In the genomic region with DNA sequence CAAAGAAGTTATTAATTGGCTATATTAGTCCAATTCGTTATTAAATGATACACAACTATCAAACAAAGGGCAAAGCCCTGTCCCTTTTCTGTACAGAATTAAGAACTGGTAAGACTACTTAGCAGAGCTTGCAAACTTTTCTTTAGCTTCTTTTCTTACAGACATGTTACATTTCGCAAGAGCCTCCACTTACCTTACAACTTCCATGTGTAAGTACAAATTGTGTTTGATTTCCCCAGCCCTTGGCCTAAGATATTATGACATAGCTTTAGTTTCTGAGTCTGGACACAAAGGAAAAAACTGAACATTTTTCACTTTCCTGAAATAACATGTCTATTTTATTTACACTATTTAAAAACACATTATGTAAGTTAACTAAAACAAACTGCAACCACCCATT, we compare ENCODE assay signal across 8 cellular contexts. TPM values are rescaled to one million over a fixed set of nuclear protein-coding genes. Genes with fewer than 3 reads are reported as not detected.
DNase-seq lines count a peak whose midpoint lies in the region; ATAC-seq and TF ChIP-seq lines count a peak whose summit lies in the region.

No MANE protein-coding gene starts in this region.

- peak overlapping the region; percentile 92 to 98 (median 96) for H3K4me3 Mint-ChIP-seq in brain
- peak overlapping the region; percentile 95 for H3K4me3 Mint-ChIP-seq in mesothelial cell of epicardium

- H3K4me3 ChIP-seq in heart left ventricle (peak overlapping the region in 10 of 12 donors; percentile 66 to 94 (median 74)), uterus (peak overlapping the region; percentile 62 to 70)

- peaks cover 0 to 60% (median 29%) of the 10 kb centered on the region in 12 donors for H3K4me1 ChIP-seq in heart left ventricle
- peaks cover 0 to 3% of the 10 kb centered on the region in 2 donors for H3K4me1 ChIP-seq in uterus

- H3K27me3 ChIP-seq in heart left ventricle (no peaks in the 10 kb centered on the region), uterus (no peaks in the 10 kb centered on the region)

- CTCF ChIA-PET in RWPE1 (lab: Yijun Ruan, JAX): interaction anchor here (0.7 to 1.4 kb wide), 3 partner anchors 9 to 627 kb away, joined by 3 to 4 read pairs (median 3); partner anchors contain the start of gene ATP5MC2

- peaks cover 0 to 9% (median 0%) of the 10 kb centered on the region in 9 donors for H3K36me3 ChIP-seq in heart left ventricle
- H3K36me3 ChIP-seq in uterus: no peaks in the 10 kb centered on the region

- WGBS in heart left ventricle, 4 donors: 32 to 64% (median 42%) methylated on average over 2 of the region's 2 CpGs

- intact Hi-C loops in heart left ventricle (cut with DNase I) (loop anchor here in 7 of 10 donors (2.0 to 10.0 kb wide), 5 partner anchors 34 to 80 kb away; partner anchors contain the start of gene ATP5MC2 (in 2 of the 7)), Right ventricle myocardium inferior (cut with DNase I) (loop anchor here (2.0 kb wide), 1 partner anchor 34 kb away; no protein-coding TSS in a partner anchor), uterus (cut with DNase I; ENCODE audit: low total_unique reads) (no loop called here)

- peak overlapping the region; percentile 94 to 98 (median 97) for H3K27ac Mint-ChIP-seq in brain
- H3K27ac Mint-ChIP-seq in mesothelial cell of epicardium: peak overlapping the region; percentile 91

- peaks cover 14% of the 10 kb centered on the region for H3K36me3 Mint-ChIP-seq in brain
- H3K36me3 Mint-ChIP-seq in mesothelial cell of epicardium: no peaks in the 10 kb centered on the region

- TF ChIP-seq CTCF in heart left ventricle (IDR thresholded peaks at IDR 0.05): no peak
- TF ChIP-seq CTCF in brain (conservative IDR thresholded peaks at IDR 0.05): no peak
- no peak for TF ChIP-seq CTCF in mesothelial cell of epicardium (IDR thresholded peaks at IDR 0.05; ENCODE audit: unreplicated experiment)
- no peak for TF ChIP-seq CTCF in uterus (IDR thresholded peaks at IDR 0.05)
- TF ChIP-seq CTCF in GM13976 (IDR thresholded peaks at IDR 0.05; ENCODE audit: borderline replicate concordance, control extremely low read depth, extremely low read depth, insufficient read depth, missing control alignments): no peak
- TF ChIP-seq CTCF in RWPE1 (conservative IDR thresholded peaks at IDR 0.05; ENCODE audit: low read depth): no peak

- H3K9me3 Mint-ChIP-seq in brain: no peaks in the 10 kb centered on the region
- no peaks in the 10 kb centered on the region for H3K9me3 Mint-ChIP-seq in mesothelial cell of epicardium

- in situ Hi-C loops in GM13976 (cut with MboI; ENCODE audit: low sequenced_read_pairs, unreplicated experiment): no loop called here

- no peaks in the 10 kb centered on the region for H3K27me3 Mint-ChIP-seq in brain
- H3K27me3 Mint-ChIP-seq in mesothelial cell of epicardium (ENCODE audit: low read depth): no peaks in the 10 kb centered on the region

- H3K4me1 Mint-ChIP-seq in brain (peaks cover 57% of the 10 kb centered on the region), mesothelial cell of epicardium (peaks cover 42% of the 10 kb centered on the region)

- no peaks in the 10 kb centered on the region for H3K9me3 ChIP-seq in heart left ventricle
- H3K9me3 ChIP-seq in uterus: no peaks in the 10 kb centered on the region

- TF ChIP-seq POLR2A in heart left ventricle (IDR thresholded peaks at IDR 0.05) (no peak), uterus (IDR thresholded peaks at IDR 0.05) (no peak)

- peak overlapping the region; percentile 88 to 98 (median 96) for H3K27ac ChIP-seq in heart left ventricle
- H3K27ac ChIP-seq in uterus: peak overlapping the region; percentile 92 to 95
- H3K27ac ChIP-seq in RWPE1: no peak overlapping the region

- ATAC-seq in heart left ventricle (no peak), Right ventricle myocardium inferior (no peak)

- DNase-seq in heart left ventricle (no peak), Right ventricle myocardium inferior (ENCODE audit: missing footprints) (no peak), mesothelial cell of epicardium (ENCODE audit: low spot score in 2 of 2, unreplicated experiment in 2 of 2) (no peak), uterus (no peak), GM13976 (ENCODE audit: low spot score) (no peak), AG08395 (ENCODE audit: low spot score) (no peak), RWPE1 (ENCODE audit: low spot score) (no peak)

- POLR2A ChIA-PET in RWPE1 (lab: Yijun Ruan, JAX; ENCODE audit: low non-redundant PET): interaction anchor here (0.7 kb wide), 1 partner anchor 1376 kb away, joined by 4 read pairs; no protein-coding TSS in a partner anchor

RNA-seq across cellular contexts. Expression of gene ATF7, which starts 1.7 kb away (rescaled TPM):
- total RNA-seq in heart left ventricle (10 to 100 TPM; 21.1 to 43.2 (median 32.0) TPM), Right ventricle myocardium inferior (39.8 TPM), mesothelial cell of epicardium (35.4 to 38.6 TPM (median 36.3 TPM) in 3 replicates), uterus (10 to 100 TPM; 10.6 to 47.6 (median 21.3) TPM)
- polyA plus RNA-seq in heart left ventricle (10 to 100 TPM; 20.0 to 21.3 TPM), brain (ENCODE audit: insufficient read depth, low read depth, low replicate concordance) (36.2 TPM)

RNA-seq across cellular contexts. Expression of gene ATP5MC2, which starts 51.4 kb away (rescaled TPM):
- total RNA-seq in heart left ventricle: 100 to 1,000 TPM; 392 to 753 (median 520) TPM
- 100 to 1,000 TPM; 598 to 748 TPM for polyA plus RNA-seq in heart left ventricle
- 600 TPM for total RNA-seq in Right ventricle myocardium inferior
- polyA plus RNA-seq in brain (ENCODE audit: insufficient read depth, low read depth, low replicate concordance): 614 TPM
- 356 to 359 TPM (median 356 TPM) in 3 replicates for total RNA-seq in mesothelial cell of epicardium
- 100 to 1,000 TPM in 2 of 4 donors, 10 to 100 TPM in 2; 68.9 to 215 (median 133) TPM for total RNA-seq in uterus
